ENCODE assay signal across 18 cellular contexts in genomic region chr6:149202967-149203366, GRCh38.
"Had no signal": no experiment of that assay in that cellular context is flagged by ENCODE, and none has a peak within 500 bp of the region (broad histone marks: within the 10 kb centered on the region; RNA-seq: fewer than 3 reads in every experiment).

No MANE protein-coding gene starts in this region.

- H3K27me3 Mint-ChIP-seq: activated CD8-positive, alpha-beta T cell treated with anti-CD3 and anti-CD28 coated beads for 36 hours; naive B cell had no signal

- H3K27ac Mint-ChIP-seq: activated CD8-positive, alpha-beta T cell treated with anti-CD3 and anti-CD28 coated beads for 36 hours had no signal

- H3K4me1 ChIP-seq: breast epithelium, esophagus squamous epithelium, lower lobe of right lung, right atrium auricular region had no signal

- ATAC-seq: activated CD8-positive, alpha-beta T cell treated with anti-CD3 and anti-CD28 coated beads for 36 hours; activated naive CD4-positive, alpha-beta T cell treated with anti-CD3 and anti-CD28 coated beads, Interleukin-2, amount 50 U/mL, for 72 hours; left cardiac atrium; lower lobe of right lung had no signal

- H3K27me3 ChIP-seq: breast epithelium, dorsolateral prefrontal cortex, right atrium auricular region, thyroid gland had no signal

- H3K4me3 Mint-ChIP-seq: activated CD8-positive, alpha-beta T cell treated with anti-CD3 and anti-CD28 coated beads for 36 hours; naive B cell had no signal

- H3K27ac ChIP-seq: breast epithelium, esophagus squamous epithelium, lower lobe of right lung, right atrium auricular region, skin epidermis, thyroid gland had no signal

- H3K4me3 ChIP-seq: breast epithelium, dorsolateral prefrontal cortex, esophagus squamous epithelium, lower lobe of right lung, right atrium auricular region, skin epidermis, thyroid gland had no signal

- H3K36me3 ChIP-seq: breast epithelium, esophagus squamous epithelium, lower lobe of right lung, right atrium auricular region, thyroid gland had no signal

- DNase-seq: activated CD8-positive, alpha-beta memory T cell treated with anti-CD3 and anti-CD28 coated beads, Interleukin-2, amount 50 U/mL, for 4 hours; activated CD8-positive, alpha-beta T cell treated with anti-CD3 and anti-CD28 coated beads for 36 hours; aorta; dorsolateral prefrontal cortex; esophagus squamous epithelium; foreskin fibroblast; glutamatergic neuron; left cardiac atrium; lower lobe of right lung; naive B cell; posterior cingulate gyrus; stimulated activated CD4-positive, alpha-beta T cell treated with anti-CD3 and anti-CD28 coated beads, Interleukin-4, amount 100 ng/mL, for 4 hours; T-helper 9 cell; thyroid gland had no signal

- H3K9me3 ChIP-seq: thyroid gland had no signal
